In the genomic region with DNA sequence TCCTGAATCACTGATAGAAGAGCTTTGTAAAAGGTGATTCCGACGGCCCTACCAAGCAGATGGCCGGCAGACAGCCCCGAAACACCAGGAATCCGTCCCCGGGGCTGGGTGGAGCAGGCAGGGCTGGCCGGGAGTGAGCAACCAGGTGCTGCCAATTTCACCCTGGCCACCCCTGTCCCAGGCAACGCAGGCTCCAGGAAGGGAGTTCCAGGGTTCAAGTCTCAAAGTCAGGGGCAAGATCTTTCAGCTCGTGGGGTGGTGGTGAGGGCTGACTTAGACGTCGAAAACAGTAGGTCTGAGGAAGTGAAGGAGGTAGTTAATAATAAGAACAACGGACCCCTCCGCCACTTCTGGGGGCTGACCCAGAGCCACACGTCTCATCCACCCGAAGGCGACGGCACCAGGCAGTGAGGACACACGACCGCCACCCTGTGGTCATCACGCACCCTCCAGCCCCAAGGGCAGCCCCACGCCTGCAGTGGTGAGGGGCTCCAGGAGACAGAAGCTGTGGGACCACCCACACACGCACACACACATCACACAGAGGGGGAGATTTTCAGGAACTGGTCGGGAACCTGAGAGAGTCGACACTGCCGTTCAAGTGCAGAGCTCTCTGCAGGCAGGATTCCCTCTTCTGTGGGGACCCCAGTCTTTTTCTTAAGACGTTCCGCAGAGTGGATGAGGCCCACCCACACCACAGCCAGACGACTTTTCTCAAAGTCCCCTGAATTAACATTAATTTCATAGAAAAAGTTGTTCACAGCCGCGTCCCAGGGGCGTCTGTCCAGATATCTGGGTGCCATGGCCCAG, we compare ENCODE assay signal across 1 cellular context.
TF ChIP-seq lines count a peak whose summit lies in the region.

No MANE protein-coding gene starts in this region.

TF ChIP-seq in HCT116, 20 proteins besides CTCF, POLR2A, EP300 and RAD21 (continued from another document):
- TF ChIP-seq REST (IDR thresholded peaks at IDR 0.05; ENCODE audit: low read depth) (no peak), EZH2phosphoT487 (IDR thresholded peaks at IDR 0.05; ENCODE audit: borderline replicate concordance) (no peak), TCF7L2 (IDR thresholded peaks at IDR 0.05; ENCODE audit: borderline replicate concordance, extremely low read depth, insufficient read depth, insufficient read length) (no peak), SRF (IDR thresholded peaks at IDR 0.05; ENCODE audit: low read depth) (no peak)
- TF ChIP-seq, protein P1, sequence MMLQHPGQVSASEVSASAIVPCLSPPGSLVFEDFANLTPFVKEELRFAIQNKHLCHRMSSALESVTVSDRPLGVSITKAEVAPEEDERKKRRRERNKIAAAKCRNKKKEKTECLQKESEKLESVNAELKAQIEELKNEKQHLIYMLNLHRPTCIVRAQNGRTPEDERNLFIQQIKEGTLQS (IDR thresholded peaks at IDR 0.05) = no peak
